1 cellular context compared by ENCODE assay signal in the genomic region with DNA sequence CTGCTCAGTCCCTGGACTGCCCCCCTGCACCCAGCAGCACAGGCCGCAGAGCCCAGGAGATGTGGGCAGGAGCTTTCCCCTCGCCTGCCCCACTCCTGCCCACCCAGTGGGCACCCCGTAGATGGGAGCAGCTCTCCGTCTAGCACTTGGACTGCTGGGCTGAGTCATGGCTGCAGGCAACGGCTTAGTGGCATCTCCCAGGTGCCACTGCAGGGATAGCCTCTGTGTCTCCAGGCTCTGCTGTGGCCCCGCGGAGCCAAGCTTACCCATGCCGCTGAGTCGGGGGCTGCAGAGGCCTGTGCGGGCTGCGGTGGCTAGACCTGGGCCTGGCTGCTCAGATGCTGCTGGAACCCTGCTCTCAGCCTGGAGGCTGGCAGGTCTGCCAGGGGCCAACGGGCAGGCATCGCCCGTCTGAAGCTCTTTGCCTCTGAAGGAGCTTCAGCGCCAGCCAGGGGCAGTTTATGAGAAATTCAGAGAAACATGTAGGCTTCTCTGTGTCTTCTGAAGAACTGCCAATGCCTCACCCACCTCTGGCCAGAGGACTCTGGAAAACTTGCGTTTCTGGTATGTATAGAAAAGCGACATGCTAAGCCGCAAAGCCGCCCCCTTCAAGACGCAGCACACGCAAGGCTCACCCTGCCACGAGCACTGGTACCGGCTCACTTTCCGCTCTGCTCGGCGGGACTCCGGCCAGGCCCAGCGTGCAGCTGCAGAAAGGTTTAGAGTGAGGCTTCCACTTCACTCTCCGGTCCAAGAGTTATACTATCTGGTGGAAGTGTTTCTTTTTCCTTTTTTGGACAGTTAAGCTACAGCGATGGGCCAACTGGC.
TF ChIP-seq lines count a peak whose summit lies in the region.

No MANE protein-coding gene starts in this region.

TF ChIP-seq in H1, 55 proteins besides CTCF, POLR2A, EP300 and RAD21 (continued from another document):
- TF ChIP-seq, protein P1, sequence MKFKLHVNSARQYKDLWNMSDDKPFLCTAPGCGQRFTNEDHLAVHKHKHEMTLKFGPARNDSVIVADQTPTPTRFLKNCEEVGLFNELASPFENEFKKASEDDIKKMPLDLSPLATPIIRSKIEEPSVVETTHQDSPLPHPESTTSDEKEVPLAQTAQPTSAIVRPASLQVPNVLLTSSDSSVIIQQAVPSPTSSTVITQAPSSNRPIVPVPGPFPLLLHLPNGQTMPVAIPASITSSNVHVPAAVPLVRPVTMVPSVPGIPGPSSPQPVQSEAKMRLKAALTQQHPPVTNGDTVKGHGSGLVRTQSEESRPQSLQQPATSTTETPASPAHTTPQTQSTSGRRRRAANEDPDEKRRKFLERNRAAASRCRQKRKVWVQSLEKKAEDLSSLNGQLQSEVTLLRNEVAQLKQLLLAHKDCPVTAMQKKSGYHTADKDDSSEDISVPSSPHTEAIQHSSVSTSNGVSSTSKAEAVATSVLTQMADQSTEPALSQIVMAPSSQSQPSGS (IDR thresholded peaks at IDR 0.05; ENCODE audit: low read length): no peak
- no peak for TF ChIP-seq PHF8 (conservative IDR thresholded peaks at IDR 0.05; ENCODE audit: low read depth, low read length)
- TF ChIP-seq CBX8 (IDR thresholded peaks at IDR 0.05; ENCODE audit: borderline replicate concordance, low read depth, low read length): no peak
- TF ChIP-seq SAP30 (IDR thresholded peaks at IDR 0.05; ENCODE audit: insufficient read depth, insufficient replicate concordance, low read length): no peak
